1 cellular context compared by ENCODE assay signal in genomic region chr12:109998241-109998903, GRCh38.
TF ChIP-seq lines count a peak whose summit lies in the region.

No MANE protein-coding gene starts in this region.

TF ChIP-seq in WTC11, 78 proteins besides CTCF, POLR2A, EP300 and RAD21 (continued from another document):
- TF ChIP-seq AR (CRISPR knock-in tag; IDR thresholded peaks at IDR 0.05), result no peak
